In genomic region chr13:40084934-40085333, GRCh38 we compare ENCODE assay signal across 2 cellular contexts.
TF ChIP-seq lines count a peak whose summit lies in the region.

No MANE protein-coding gene starts in this region.

TF ChIP-seq in HEK293, 187 proteins besides CTCF, POLR2A, EP300 and RAD21:
- TF ChIP-seq ZNF248 (tag by site-specific recombination; IDR thresholded peaks at IDR 0.05) (no peak), SCRT2 (tag by site-specific recombination; IDR thresholded peaks at IDR 0.05) (peak; percentile 43; the same call in 1 of the 2 replicates)
TF ChIP-seq in HEK293: peak in this region for 1.

TF ChIP-seq in endothelial cell of umbilical vein, 7 proteins besides CTCF, POLR2A, EP300 and RAD21:
- no peak for TF ChIP-seq MAX (IDR thresholded peaks at IDR 0.05; ENCODE audit: insufficient read depth, insufficient read length)
- no peak for TF ChIP-seq JUN (IDR thresholded peaks at IDR 0.05; ENCODE audit: borderline replicate concordance, insufficient read depth, insufficient read length, low read depth)
- TF ChIP-seq GATA2 (IDR thresholded peaks at IDR 0.05; ENCODE audit: insufficient read depth, insufficient read length, low read depth, low read length): no peak
- TF ChIP-seq MYC (IDR thresholded peaks at IDR 0.05; ENCODE audit: low read depth, low read length): no peak
- no peak for TF ChIP-seq POLR2AphosphoS5 (IDR thresholded peaks at IDR 0.05; ENCODE audit: insufficient read depth, low read depth, low read length)
- TF ChIP-seq FOS (IDR thresholded peaks at IDR 0.05; ENCODE audit: borderline replicate concordance, insufficient read depth, low read length): no peak
- TF ChIP-seq EZH2 (IDR thresholded peaks at IDR 0.05; ENCODE audit: borderline replicate concordance, low read depth, low read length, severe bottlenecking): no peak
